8 cellular contexts compared by ENCODE assay signal in genomic region chr4:1172228-1172851, GRCh38. TPM values are rescaled to one million over a fixed set of nuclear protein-coding genes. Genes with fewer than 3 reads are reported as not detected.
A peak's percentile ranks its signal among the peaks of the same experiment; 100 is the strongest.
DNase-seq lines count a peak whose midpoint lies in the region; ATAC-seq and TF ChIP-seq lines count a peak whose summit lies in the region.

Gene SPON2 (minus strand): TSS chr4:1172583.

- 46% methylated on average over 18 of the region's 54 CpGs for WGBS in SK-N-SH (ENCODE audit: low lambda C conversion rate)
- 3% methylated on average over 8 of the region's 54 CpGs for WGBS in right lobe of liver (ENCODE audit: insufficient coverage, low coverage, low lambda C conversion rate, missing lambda C conversion rate)

- H3K36me3 Mint-ChIP-seq in chondrocyte (ENCODE audit: low read depth) = peaks cover 12% of the 10 kb centered on the region

- H2AFZ ChIP-seq in SK-N-SH (ENCODE audit: low read depth) (no peak within 1 kb of the TSS), Karpas-422 (ENCODE audit: low read length) (no peak within 1 kb of the TSS)

- TF ChIP-seq POLR2A in right lobe of liver (IDR thresholded peaks at IDR 0.05) = peak; percentile 68

- H3K9me3 Mint-ChIP-seq in chondrocyte (ENCODE audit: low read depth) = no peaks in the 10 kb centered on the region

- H3K79me2 ChIP-seq in SK-N-SH (ENCODE audit: insufficient read depth) (no peaks in the 10 kb centered on the region), Karpas-422 (ENCODE audit: low read length) (no peaks in the 10 kb centered on the region)

- intact Hi-C loops in right lobe of liver (cut with DNase I) = no loop called here

- H3K9ac ChIP-seq in SK-N-SH = no peak within 1 kb of the TSS
- H3K9ac ChIP-seq in Karpas-422 (ENCODE audit: low read length) = no peak within 1 kb of the TSS

- peaks cover 30% of the 10 kb centered on the region for H3K4me1 Mint-ChIP-seq in chondrocyte (ENCODE audit: low read depth)

- no peak for ATAC-seq in SK-N-SH treated with all-trans-retinoic acid at 6 μM for 48 hours
- ATAC-seq in right lobe of liver = peak; percentile 35 to 46 (median 39)
- ATAC-seq in GM18909 (IDR thresholded peaks at IDR 0.05; ENCODE audit: poor library complexity, unreplicated experiment) = no peak
- ATAC-seq in GM18520 (IDR thresholded peaks at IDR 0.05; ENCODE audit: unreplicated experiment) = no peak

- no peak for TF ChIP-seq RAD21 in SK-N-SH (IDR thresholded peaks at IDR 0.05; ENCODE audit: low read length)

- no peak within 1 kb of the TSS for H3K27ac ChIP-seq in SK-N-SH (ENCODE audit: low read depth in 2 of 2, low read length in 1 of 2)
- peak within 1 kb of the TSS; percentile 89 to 98 (median 97) for H3K27ac ChIP-seq in right lobe of liver
- no peak within 1 kb of the TSS for H3K27ac ChIP-seq in Karpas-422 (ENCODE audit: low read length)

- H3K36me3 ChIP-seq in SK-N-SH (replicated peaks in 1 of 2; ENCODE audit: control insufficient read depth in 1 of 2, insufficient read depth in 2 of 2, low read length in 1 of 2) (no peaks in the 10 kb centered on the region), right lobe of liver (peaks cover 0 to 10% (median under 1%) of the 10 kb centered on the region in 4 donors), Karpas-422 (ENCODE audit: insufficient read depth, low read length) (no peaks in the 10 kb centered on the region)

- H3K4me1 ChIP-seq in SK-N-SH (ENCODE audit: control insufficient read depth in 1 of 2, insufficient read depth in 2 of 2, low read depth in 1 of 2, low read length in 1 of 2) = peaks cover 0 to 4% of the 10 kb centered on the region in 2 experiments; a peak in 1 of 4 replicates
- peaks cover 0 to 45% (median 12%) of the 10 kb centered on the region in 4 donors for H3K4me1 ChIP-seq in right lobe of liver
- peaks cover 10% of the 10 kb centered on the region for H3K4me1 ChIP-seq in Karpas-422 (ENCODE audit: low read length)

- no peak for TF ChIP-seq EP300 in SK-N-SH (IDR thresholded peaks at IDR 0.05; ENCODE audit: borderline replicate concordance in 1 of 2, low read depth in 1 of 2, low read length in 1 of 2)

- peak; percentile 65 for DNase-seq in SK-N-SH
- peak; percentile 87 for DNase-seq in chondrocyte (ENCODE audit: low spot score)
- peak; percentile 59 to 77 (median 74) for DNase-seq in right lobe of liver
- no peak for DNase-seq in Karpas-422

- H3K27me3 ChIP-seq in SK-N-SH (ENCODE audit: insufficient read depth) (peaks cover 12% of the 10 kb centered on the region), right lobe of liver (no peaks in the 10 kb centered on the region), Karpas-422 (ENCODE audit: low read length) (no peaks in the 10 kb centered on the region)

- H4K20me1 ChIP-seq in SK-N-SH (ENCODE audit: insufficient read depth) = no peaks in the 10 kb centered on the region
- no peaks in the 10 kb centered on the region for H4K20me1 ChIP-seq in Karpas-422 (ENCODE audit: insufficient read depth, low read depth, low read length)

- H3K9me2 ChIP-seq in SK-N-SH (no peaks in the 10 kb centered on the region), Karpas-422 (replicated peaks; ENCODE audit: insufficient read depth, low read length) (no peaks in the 10 kb centered on the region)

- peaks cover 5% of the 10 kb centered on the region for H3K27me3 Mint-ChIP-seq in chondrocyte (ENCODE audit: low read depth)

- POLR2A ChIA-PET in SK-N-SH (lab: Yijun Ruan, JAX) = no interaction called here

- no peak within 1 kb of the TSS for H3K4me3 ChIP-seq in SK-N-SH (ENCODE audit: low read depth in 2 of 2, low read length in 1 of 2)
- H3K4me3 ChIP-seq in right lobe of liver = peak within 1 kb of the TSS; percentile 64 to 72 (median 69)
- no peak within 1 kb of the TSS for H3K4me3 ChIP-seq in Karpas-422 (ENCODE audit: low read length)

- no peak for TF ChIP-seq CTCF in SK-N-SH (IDR thresholded peaks at IDR 0.05)
- TF ChIP-seq CTCF in chondrocyte (IDR thresholded peaks at IDR 0.05) = no peak
- TF ChIP-seq CTCF in right lobe of liver (IDR thresholded peaks at IDR 0.05) = no peak
- no peak for TF ChIP-seq CTCF in subcutaneous adipose tissue (IDR thresholded peaks at IDR 0.05; ENCODE audit: low read depth)

- H3K4me2 ChIP-seq in SK-N-SH (no peak within 1 kb of the TSS), Karpas-422 (ENCODE audit: low read depth, low read length, poor library complexity, severe bottlenecking) (no peak within 1 kb of the TSS)

- H3K27ac Mint-ChIP-seq in chondrocyte (ENCODE audit: unreplicated experiment) = peak within 1 kb of the TSS; percentile 77

- H3F3A ChIP-seq in SK-N-SH (replicated peaks; ENCODE audit: insufficient read depth) = no peaks in the 10 kb centered on the region

- H3K4me3 Mint-ChIP-seq in chondrocyte (ENCODE audit: unreplicated experiment) = peak within 1 kb of the TSS; percentile 67

- H3K9me3 ChIP-seq in SK-N-SH (no peaks in the 10 kb centered on the region), right lobe of liver (no peaks in the 10 kb centered on the region), Karpas-422 (ENCODE audit: low read length) (no peaks in the 10 kb centered on the region)

- CTCF ChIA-PET in SK-N-SH (lab: Yijun Ruan, JAX) = interaction anchor here (0.6 to 1.4 kb wide), 4 partner anchors 20 to 583 kb away, joined by 3 to 6 read pairs (median 4); no protein-coding TSS in a partner anchor

TF ChIP-seq in SK-N-SH, 30 proteins besides CTCF, POLR2A, EP300 and RAD21 (continues in another document):
- TF ChIP-seq SIN3A (IDR thresholded peaks at IDR 0.05; ENCODE audit: borderline replicate concordance, low read depth, low read length) (no peak), EZH2phosphoT487 (IDR thresholded peaks at IDR 0.05; ENCODE audit: borderline replicate concordance, low read depth) (no peak), ZBTB33 (IDR thresholded peaks at IDR 0.05; ENCODE audit: borderline replicate concordance, low read depth) (no peak), GATA2 (CRISPR knock-in tag; IDR thresholded peaks at IDR 0.05) (no peak), NFIC (IDR thresholded peaks at IDR 0.05; ENCODE audit: borderline replicate concordance) (no peak), JUND (IDR thresholded peaks at IDR 0.05) (no peak), GABPA (IDR thresholded peaks at IDR 0.05; ENCODE audit: low read depth) (no peak), TAF1 (IDR thresholded peaks at IDR 0.05; ENCODE audit: borderline replicate concordance, low read depth, low read length) (no peak), RCOR1 (IDR thresholded peaks at IDR 0.05; ENCODE audit: low read length) (no peak), MEF2A (IDR thresholded peaks at IDR 0.05; ENCODE audit: borderline replicate concordance, low read depth) (no peak)

TF ChIP-seq in SK-N-SH treated with all-trans-retinoic acid at 6 μM for 48 hours, 23 proteins besides CTCF, POLR2A, EP300 and RAD21 (continues in another document):
- TF ChIP-seq ZFP30 (CRISPR knock-in tag; IDR thresholded peaks at IDR 0.05) (no peak), TOX (CRISPR knock-in tag; IDR thresholded peaks at IDR 0.05; ENCODE audit: borderline replicate concordance) (no peak), TCF4 (CRISPR knock-in tag; IDR thresholded peaks at IDR 0.05; ENCODE audit: borderline replicate concordance) (no peak), PATZ1 (CRISPR knock-in tag; IDR thresholded peaks at IDR 0.05; ENCODE audit: borderline replicate concordance) (no peak), RARB (CRISPR knock-in tag; IDR thresholded peaks at IDR 0.05) (no peak), ZC3H10 (CRISPR knock-in tag; IDR thresholded peaks at IDR 0.05) (no peak), ARNTL (CRISPR knock-in tag; IDR thresholded peaks at IDR 0.05; ENCODE audit: borderline replicate concordance, low read depth) (no peak), ZNF8 (CRISPR knock-in tag; IDR thresholded peaks at IDR 0.05) (no peak), ESRRG (CRISPR knock-in tag; IDR thresholded peaks at IDR 0.05) (no peak), CSRNP3 (CRISPR knock-in tag; IDR thresholded peaks at IDR 0.05) (no peak), SNAI2 (CRISPR knock-in tag; IDR thresholded peaks at IDR 0.05) (no peak)

RNA-seq across cellular contexts. Expression of gene SPON2, which starts in this region (rescaled TPM):
- 11.4 and 14.5 TPM in 2 replicates for polyA plus RNA-seq in SK-N-SH (2012; rRNA removed)
- 4.0 and 5.2 TPM in 2 replicates for polyA plus RNA-seq in SK-N-SH (2012; cell fraction: cytosol; rRNA removed)
- polyA plus RNA-seq in SK-N-SH (2012; cell fraction: nucleus; rRNA removed) = 140 and 311 TPM in 2 replicates
- 158 to 184 TPM (median 162 TPM) in 3 replicates for total RNA-seq in chondrocyte
- 100 to 1,000 TPM in 3 of 6 experiments, 10 to 100 TPM in 3; 41.9 to 138 (median 99.9) TPM for total RNA-seq in right lobe of liver
- 10 to 100 TPM; 14.3 to 67.2 (median 46.4) TPM for total RNA-seq in subcutaneous adipose tissue
- total RNA-seq in Karpas-422 (2014; rRNA removed; shearing (Covaris generic); ENCODE audit: low replicate concordance) = 7.4 and 8.9 TPM in 2 replicates

Comparison
In these comparisons a context has a peak if more than half of its experiments do, and no peak if none do; other contexts are left out.
1. H3K27ac ChIP-seq: peak in right lobe of liver (3 of 3); none in SK-N-SH (0 of 2) and Karpas-422 (single experiment).
2. H3K4me3 ChIP-seq: peak in right lobe of liver (3 of 3); none in SK-N-SH (0 of 2) and Karpas-422 (single experiment).
3. ATAC-seq: peak in right lobe of liver (4 of 4); none in SK-N-SH treated with all-trans-retinoic acid at 6 μM for 48 hours (single experiment), GM18909 (single experiment) and GM18520 (single experiment).